ENCODE assay signal across 6 cellular contexts in the genomic region with DNA sequence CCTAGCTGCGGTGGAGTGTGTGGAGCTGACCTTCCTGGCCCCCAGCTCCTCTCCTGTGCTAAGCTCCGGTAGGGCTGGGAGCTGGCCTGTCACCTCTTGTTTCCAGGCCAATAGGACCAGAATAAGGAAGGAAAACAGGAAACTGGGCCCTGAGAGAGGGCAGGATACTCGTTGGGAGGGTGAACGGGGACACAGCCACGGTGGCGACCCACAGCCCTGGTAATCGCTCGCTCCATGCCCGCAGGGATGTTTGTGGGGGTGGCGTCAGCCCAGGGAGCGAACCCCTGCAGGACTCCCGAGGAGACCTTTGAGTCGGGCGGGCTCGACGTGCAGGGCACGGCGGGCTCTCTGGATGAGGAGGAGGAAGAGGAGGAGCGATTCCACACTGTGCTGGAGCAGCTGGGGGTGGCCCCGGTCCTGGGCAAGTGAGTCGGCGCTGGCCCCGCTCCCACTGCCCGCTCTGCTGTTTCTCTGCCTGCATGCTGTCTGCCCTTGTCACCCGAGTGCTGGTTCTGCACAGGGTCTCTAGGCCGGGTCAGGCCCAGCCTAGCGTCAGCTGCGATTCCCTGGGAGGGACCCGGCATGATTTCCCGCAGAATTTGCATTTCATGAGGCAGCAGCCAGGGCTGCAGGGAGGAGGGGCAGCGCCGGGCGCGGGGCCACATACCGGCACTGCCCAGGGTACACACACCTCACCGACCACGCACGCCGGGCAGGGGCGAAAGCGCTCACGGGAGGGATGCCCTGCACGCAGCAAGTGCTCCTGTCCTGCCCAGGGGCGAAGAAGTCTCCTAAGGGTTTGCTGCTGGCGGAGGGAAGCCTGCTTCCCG. TPM values are rescaled to one million over a fixed set of nuclear protein-coding genes. Genes with fewer than 3 reads are reported as not detected.
DNase-seq lines count a peak whose midpoint lies in the region; ATAC-seq and TF ChIP-seq lines count a peak whose summit lies in the region.

No MANE protein-coding gene starts in this region.

- no peak for TF ChIP-seq CTCF in mucosa of descending colon (IDR thresholded peaks at IDR 0.05)

- H3K36me3 Mint-ChIP-seq in activated naive CD8-positive, alpha-beta T cell treated with anti-CD3 and anti-CD28 coated beads, Interleukin-2, amount 10 ng/mL, durations not matched to agents 7 days and 5 days = peaks cover 5% of the 10 kb centered on the region
- H3K36me3 Mint-ChIP-seq in activated naive CD4-positive, alpha-beta T cell treated with anti-CD3 and anti-CD28 coated beads, Interleukin-2, amount 50 U/mL, for 72 hours = peaks cover 5 to 7% of the 10 kb centered on the region in 2 donors

- H3K4me3 Mint-ChIP-seq in activated naive CD8-positive, alpha-beta T cell treated with anti-CD3 and anti-CD28 coated beads, Interleukin-2, amount 10 ng/mL, durations not matched to agents 7 days and 5 days = peak overlapping the region; percentile 65

- peaks cover 72% of the 10 kb centered on the region for H3K4me1 ChIP-seq in mucosa of descending colon (ENCODE audit: low read depth)

- no peak for ATAC-seq in activated naive CD8-positive, alpha-beta T cell treated with anti-CD3 and anti-CD28 coated beads, Interleukin-2, amount 10 ng/mL, durations not matched to agents 7 days and 5 days (ENCODE audit: low read depth)
- ATAC-seq in mucosa of descending colon (no peak), HG03108 (IDR thresholded peaks at IDR 0.05; ENCODE audit: unreplicated experiment) (no peak)
- ATAC-seq in activated naive CD4-positive, alpha-beta T cell treated with anti-CD3 and anti-CD28 coated beads, Interleukin-2, amount 50 U/mL, for 72 hours = no peak

- H3K36me3 ChIP-seq in mucosa of descending colon (ENCODE audit: low read depth) = no peaks in the 10 kb centered on the region

- H3K27me3 Mint-ChIP-seq in activated naive CD8-positive, alpha-beta T cell treated with anti-CD3 and anti-CD28 coated beads, Interleukin-2, amount 10 ng/mL, durations not matched to agents 7 days and 5 days = peaks cover 30% of the 10 kb centered on the region

- no peaks in the 10 kb centered on the region for H3K9me3 Mint-ChIP-seq in activated naive CD8-positive, alpha-beta T cell treated with anti-CD3 and anti-CD28 coated beads, Interleukin-2, amount 10 ng/mL, durations not matched to agents 7 days and 5 days
- no peaks in the 10 kb centered on the region for H3K9me3 Mint-ChIP-seq in activated naive CD4-positive, alpha-beta T cell treated with anti-CD3 and anti-CD28 coated beads, Interleukin-2, amount 50 U/mL, for 72 hours

- H3K4me3 ChIP-seq in mucosa of descending colon = no peak overlapping the region

- POLR2A ChIA-PET in activated naive CD8-positive, alpha-beta T cell treated with anti-CD3 and anti-CD28 coated beads, Interleukin-2, amount 10 ng/mL, durations not matched to agents 7 days and 5 days (lab: Charles Lee) = interaction anchor here (1.3 to 9.6 kb wide), 4 partner anchors 10 to 52 kb away, joined by 3 to 67 read pairs (median 24); a partner anchor contains a TSS

- peak; percentile 39 for DNase-seq in DMS53 treated with DMSO at 0.1 percent for 48 hours (lab: John Stamatoyannopoulos, UW; ENCODE audit: unreplicated experiment)
- DNase-seq in activated naive CD8-positive, alpha-beta T cell treated with anti-CD3 and anti-CD28 coated beads, Interleukin-2, amount 10 ng/mL, durations not matched to agents 7 days and 5 days = no peak
- peak in 2 of 3 donors; percentile 60 to 69 for DNase-seq in mucosa of descending colon
- DNase-seq in hepatic stellate cell (ENCODE audit: low spot score) = no peak
- DNase-seq in activated naive CD4-positive, alpha-beta T cell treated with anti-CD3 and anti-CD28 coated beads, Interleukin-2, amount 50 U/mL, for 72 hours (ENCODE audit: low spot score in 2 of 2) = no peak

- no peak overlapping the region for H3K27ac Mint-ChIP-seq in activated naive CD8-positive, alpha-beta T cell treated with anti-CD3 and anti-CD28 coated beads, Interleukin-2, amount 10 ng/mL, durations not matched to agents 7 days and 5 days
- H3K27ac Mint-ChIP-seq in activated naive CD4-positive, alpha-beta T cell treated with anti-CD3 and anti-CD28 coated beads, Interleukin-2, amount 50 U/mL, for 72 hours = no peak overlapping the region

- peaks cover 19% of the 10 kb centered on the region for H3K4me1 Mint-ChIP-seq in activated naive CD8-positive, alpha-beta T cell treated with anti-CD3 and anti-CD28 coated beads, Interleukin-2, amount 10 ng/mL, durations not matched to agents 7 days and 5 days

- intact Hi-C loops in mucosa of descending colon (cut with DNase I, micrococcal nuclease) = no loop called here

- no peaks in the 10 kb centered on the region for H3K9me3 ChIP-seq in mucosa of descending colon

RNA-seq across cellular contexts. Expression of a gene that starts 1.6 kb away (rescaled TPM):
- 10 to 100 TPM; 10.5 to 11.2 TPM for total RNA-seq in activated naive CD8-positive, alpha-beta T cell treated with anti-CD3 and anti-CD28 coated beads, Interleukin-2, amount 10 ng/mL, durations not matched to agents 7 days and 5 days
- 100 to 1,000 TPM in 2 of 3 donors, 10 to 100 TPM in 1; 43.5 to 137 (median 129) TPM for total RNA-seq in mucosa of descending colon
- total RNA-seq in activated naive CD4-positive, alpha-beta T cell treated with anti-CD3 and anti-CD28 coated beads, Interleukin-2, amount 50 U/mL, for 72 hours = 1 to 10 TPM in 1 of 2 donors, under 1 TPM in 1; 0.66 to 1.9 TPM

RNA-seq across cellular contexts. Expression of a gene that starts 3.4 kb away (rescaled TPM):
- total RNA-seq in activated naive CD8-positive, alpha-beta T cell treated with anti-CD3 and anti-CD28 coated beads, Interleukin-2, amount 10 ng/mL, durations not matched to agents 7 days and 5 days = 10 to 100 TPM; 36.4 to 37.4 TPM
- 100 to 1,000 TPM; 364 to 415 (median 378) TPM for total RNA-seq in mucosa of descending colon
- total RNA-seq in activated naive CD4-positive, alpha-beta T cell treated with anti-CD3 and anti-CD28 coated beads, Interleukin-2, amount 50 U/mL, for 72 hours = 10 to 100 TPM; 42.8 to 46.0 TPM

RNA-seq across cellular contexts. Expression of a gene that starts 10.6 kb away (rescaled TPM):
- 100 to 1,000 TPM; 110 to 125 TPM for total RNA-seq in activated naive CD8-positive, alpha-beta T cell treated with anti-CD3 and anti-CD28 coated beads, Interleukin-2, amount 10 ng/mL, durations not matched to agents 7 days and 5 days
- total RNA-seq in mucosa of descending colon = 100 to 1,000 TPM; 138 to 253 (median 167) TPM
- total RNA-seq in activated naive CD4-positive, alpha-beta T cell treated with anti-CD3 and anti-CD28 coated beads, Interleukin-2, amount 50 U/mL, for 72 hours = 10 to 100 TPM; 24.5 to 49.1 TPM

RNA-seq across cellular contexts. Expression of a gene that starts 13.0 kb away (rescaled TPM):
- total RNA-seq in activated naive CD8-positive, alpha-beta T cell treated with anti-CD3 and anti-CD28 coated beads, Interleukin-2, amount 10 ng/mL, durations not matched to agents 7 days and 5 days = 10 to 100 TPM; 76.7 to 78.9 TPM
- total RNA-seq in mucosa of descending colon = 10 to 100 TPM; 67.1 to 86.8 (median 82.1) TPM
- total RNA-seq in activated naive CD4-positive, alpha-beta T cell treated with anti-CD3 and anti-CD28 coated beads, Interleukin-2, amount 50 U/mL, for 72 hours = 10 to 100 TPM; 50.4 to 95.1 TPM

RNA-seq across cellular contexts. Expression of a gene that starts 13.3 kb away (rescaled TPM):
- total RNA-seq in activated naive CD8-positive, alpha-beta T cell treated with anti-CD3 and anti-CD28 coated beads, Interleukin-2, amount 10 ng/mL, durations not matched to agents 7 days and 5 days = 10 to 100 TPM; 19.0 to 20.3 TPM
- total RNA-seq in mucosa of descending colon = 10 to 100 TPM in 2 of 3 donors, 1 to 10 TPM in 1; 9.2 to 42.4 (median 24.7) TPM
- total RNA-seq in activated naive CD4-positive, alpha-beta T cell treated with anti-CD3 and anti-CD28 coated beads, Interleukin-2, amount 50 U/mL, for 72 hours = 10 to 100 TPM; 12.6 to 18.9 TPM

Comparison
In these comparisons a context has a peak if more than half of its experiments do, and no peak if none do; other contexts are left out.
1. DNase-seq: peak in DMS53 treated with DMSO at 0.1 percent for 48 hours (single experiment) and mucosa of descending colon (2 of 3); none in activated naive CD8-positive, alpha-beta T cell treated with anti-CD3 and anti-CD28 coated beads, Interleukin-2, amount 10 ng/mL, durations not matched to agents 7 days and 5 days (single experiment), hepatic stellate cell (single experiment) and activated naive CD4-positive, alpha-beta T cell treated with anti-CD3 and anti-CD28 coated beads, Interleukin-2, amount 50 U/mL, for 72 hours (0 of 2).
2. RNA of a gene that starts 3.4 kb away (total RNA-seq): 364 to 415 TPM in mucosa of descending colon; 42.8 to 46.0 TPM in activated naive CD4-positive, alpha-beta T cell treated with anti-CD3 and anti-CD28 coated beads, Interleukin-2, amount 50 U/mL, for 72 hours and 36.4 to 37.4 TPM in activated naive CD8-positive, alpha-beta T cell treated with anti-CD3 and anti-CD28 coated beads, Interleukin-2, amount 10 ng/mL, durations not matched to agents 7 days and 5 days; every median in the first group is over 4 times any median in the second.